Comparison of ENCODE assay signal across 8 cellular contexts in the genomic region with DNA sequence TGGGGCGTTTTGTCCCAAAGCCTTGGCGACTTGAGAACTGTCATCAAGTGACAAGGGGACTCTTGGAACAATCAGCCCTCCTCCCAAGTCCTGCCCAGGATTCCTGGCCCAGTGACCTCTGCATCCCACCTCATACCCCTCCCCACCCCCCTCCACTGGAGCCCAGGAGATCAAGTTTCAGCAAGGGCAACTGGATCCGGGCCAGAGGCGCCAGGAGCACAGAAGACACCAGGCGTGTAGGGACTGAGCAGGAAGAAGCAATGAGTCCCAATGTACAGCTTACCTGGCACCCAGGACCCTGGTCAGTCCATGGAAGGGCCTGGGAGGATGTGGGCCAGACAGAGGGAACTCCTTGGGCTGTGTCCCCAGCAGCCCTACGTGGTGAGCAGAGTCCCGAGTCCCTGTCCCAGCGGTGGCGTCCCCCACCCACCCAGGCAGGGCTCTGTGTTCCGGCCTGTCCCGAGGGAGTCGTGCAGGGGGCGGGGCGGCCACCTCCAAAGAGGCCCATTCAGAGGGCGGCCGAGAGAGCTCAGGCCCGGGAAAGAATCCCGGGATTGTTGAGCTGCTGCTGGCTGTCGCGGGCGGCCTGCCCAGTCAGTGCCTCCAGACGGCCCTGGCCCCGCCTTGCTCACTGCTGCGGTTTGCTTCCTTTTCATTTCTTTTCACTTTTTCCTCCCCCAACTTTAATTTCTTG.
DNase-seq lines count a peak whose midpoint lies in the region; ATAC-seq and TF ChIP-seq lines count a peak whose summit lies in the region.

No MANE protein-coding gene starts in this region.

- H4K20me1 ChIP-seq in mammary epithelial cell (ENCODE audit: insufficient read depth, low read length): no peaks in the 10 kb centered on the region

- ATAC-seq in activated CD8-positive, alpha-beta T cell treated with anti-CD3 and anti-CD28 coated beads for 36 hours: no peak

- H3K4me2 ChIP-seq in mammary epithelial cell (ENCODE audit: insufficient read depth, low read depth, low read length): peak overlapping the region; percentile 73
- H3K4me2 ChIP-seq in skeletal muscle satellite cell (ENCODE audit: low read length): peak overlapping the region; percentile 77

- no TSS peak for BruUV-seq in mammary epithelial cell (replicated peaks; lab: Mats Ljungman, UMichigan)

- DNase-seq in HT-29 (ENCODE audit: low spot score) (peak; percentile 40), mammary epithelial cell (peak; percentile 62), inferior parietal cortex (ENCODE audit: extremely low spot score) (peak; percentile 75), NCI-H128 (lab: John Stamatoyannopoulos, UW; ENCODE audit: unreplicated experiment) (no peak), OCI-M1 (lab: John Stamatoyannopoulos, UW) (no peak)
- no peak for DNase-seq in activated CD4-positive, alpha-beta T cell treated with anti-CD3 and anti-CD28 coated beads for 1 hour
- no peak for DNase-seq in activated CD8-positive, alpha-beta T cell treated with anti-CD3 and anti-CD28 coated beads for 36 hours

- H3K36me3 ChIP-seq in mammary epithelial cell (ENCODE audit: insufficient read depth, low read length) (no peaks in the 10 kb centered on the region), skeletal muscle satellite cell (ENCODE audit: insufficient read depth, low read length) (peaks cover 51% of the 10 kb centered on the region)

- intact Hi-C loops in mammary epithelial cell (cut with micrococcal nuclease): no loop called here
- intact Hi-C loops in activated CD8-positive, alpha-beta T cell treated with anti-CD3 and anti-CD28 coated beads for 36 hours (cut with micrococcal nuclease): no loop called here

- CTCF ChIA-PET in mammary epithelial cell (lab: Charles Lee; ENCODE audit: low non-redundant PET): no interaction called here
- CTCF ChIA-PET in activated CD8-positive, alpha-beta T cell treated with anti-CD3 and anti-CD28 coated beads for 36 hours (lab: Charles Lee): no interaction called here

- no peaks in the 10 kb centered on the region for H3K27me3 ChIP-seq in mammary epithelial cell (ENCODE audit: insufficient read depth, low read length)
- no peaks in the 10 kb centered on the region for H3K27me3 ChIP-seq in skeletal muscle satellite cell (ENCODE audit: control insufficient read depth, insufficient read depth, low read length)

- H3K4me3 Mint-ChIP-seq in activated CD8-positive, alpha-beta T cell treated with anti-CD3 and anti-CD28 coated beads for 36 hours: no peak overlapping the region

- H3K27ac ChIP-seq in mammary epithelial cell (ENCODE audit: insufficient read depth, low read depth, low read length): peak overlapping the region; percentile 3

- dilution Hi-C loops in mammary epithelial cell (cut with HindIII; ENCODE audit: low sequenced_read_pairs): loop anchor here (5.0 kb wide), 1 partner anchor 41 kb away; no protein-coding TSS in a partner anchor

- WGBS in mammary epithelial cell (ENCODE audit: low coverage, missing lambda C conversion rate): 2% methylated on average over 6 of the region's 24 CpGs

- in situ Hi-C loops in mammary epithelial cell (cut with MboI; ENCODE audit: low sequenced_read_pairs in 2 of 2): no loop called here

- H3K9ac ChIP-seq in mammary epithelial cell (ENCODE audit: insufficient read depth, low read length) (peak overlapping the region; percentile 17), skeletal muscle satellite cell (ENCODE audit: low read depth, low read length) (peak overlapping the region; percentile 61)

- H3K4me3 ChIP-seq in mammary epithelial cell (replicated peaks in 1 of 3; ENCODE audit: insufficient read depth in 1 of 3, low read depth in 2 of 3, low read length in 3 of 3) (peak overlapping the region; percentile 1 to 32 (median 27)), skeletal muscle satellite cell (ENCODE audit: low read length) (peak overlapping the region; percentile 58)

- no peaks in the 10 kb centered on the region for H3K27me3 Mint-ChIP-seq in activated CD8-positive, alpha-beta T cell treated with anti-CD3 and anti-CD28 coated beads for 36 hours

- POLR2A ChIA-PET in activated CD8-positive, alpha-beta T cell treated with anti-CD3 and anti-CD28 coated beads for 36 hours (lab: Charles Lee): no interaction called here

- H3K36me3 Mint-ChIP-seq in activated CD8-positive, alpha-beta T cell treated with anti-CD3 and anti-CD28 coated beads for 36 hours (ENCODE audit: low read depth): no peaks in the 10 kb centered on the region

- H3K4me1 Mint-ChIP-seq in activated CD8-positive, alpha-beta T cell treated with anti-CD3 and anti-CD28 coated beads for 36 hours (ENCODE audit: low read depth): no peaks in the 10 kb centered on the region

- peak overlapping the region; percentile 80 for H2AFZ ChIP-seq in mammary epithelial cell (ENCODE audit: low read depth, low read length)

- no peaks in the 10 kb centered on the region for H3K9me3 ChIP-seq in mammary epithelial cell (replicated peaks; ENCODE audit: insufficient read depth, low read length)
- H3K9me3 ChIP-seq in skeletal muscle satellite cell (replicated peaks; ENCODE audit: low read length): no peaks in the 10 kb centered on the region

- H3K27ac Mint-ChIP-seq in activated CD8-positive, alpha-beta T cell treated with anti-CD3 and anti-CD28 coated beads for 36 hours: no peak overlapping the region

- H3K79me2 ChIP-seq in mammary epithelial cell (ENCODE audit: insufficient read depth, low read length): peaks cover 5% of the 10 kb centered on the region

- H3K9me3 Mint-ChIP-seq in activated CD8-positive, alpha-beta T cell treated with anti-CD3 and anti-CD28 coated beads for 36 hours: no peaks in the 10 kb centered on the region

- TF ChIP-seq CTCF in mammary epithelial cell (conservative IDR thresholded peaks at IDR 0.05 in 1 of 2, IDR thresholded peaks at IDR 0.05 in 1 of 2; ENCODE audit: extremely low read depth in 1 of 2, insufficient read depth in 1 of 2, low read depth in 1 of 2, low read length in 2 of 2): no peak
- no peak for TF ChIP-seq CTCF in activated CD8-positive, alpha-beta T cell treated with anti-CD3 and anti-CD28 coated beads for 36 hours (IDR thresholded peaks at IDR 0.05)

- H3K4me1 ChIP-seq in mammary epithelial cell (ENCODE audit: insufficient read depth, low read length): peaks cover 55% of the 10 kb centered on the region
- peaks cover 46% of the 10 kb centered on the region for H3K4me1 ChIP-seq in skeletal muscle satellite cell (ENCODE audit: control insufficient read depth, insufficient read depth, low read length)

Comparison
In these comparisons a context has a peak if more than half of its experiments do, and no peak if none do; other contexts are left out.
1. DNase-seq: peak in HT-29 (single experiment), mammary epithelial cell (single experiment) and inferior parietal cortex (single experiment); none in activated CD4-positive, alpha-beta T cell treated with anti-CD3 and anti-CD28 coated beads for 1 hour (single experiment), NCI-H128 (single experiment), OCI-M1 (single experiment) and activated CD8-positive, alpha-beta T cell treated with anti-CD3 and anti-CD28 coated beads for 36 hours (single experiment).